Comparison of ENCODE assay signal across 19 cellular contexts in genomic region chr9:16145196-16145950, GRCh38.
DNase-seq lines count a peak whose midpoint lies in the region; ATAC-seq and TF ChIP-seq lines count a peak whose summit lies in the region.
"Had no signal": no experiment of that assay in that cellular context is flagged by ENCODE, and none has a peak within 500 bp of the region (broad histone marks: within the 10 kb centered on the region; RNA-seq: fewer than 3 reads in every experiment).

No MANE protein-coding gene starts in this region.

- DNase-seq in GM12865 (ENCODE audit: low read depth), result peak; percentile 79
- peak; percentile 67 for DNase-seq in LHCN-M2 (ENCODE audit: low read depth)
- peak; percentile 44 for DNase-seq in choroid plexus epithelial cell (ENCODE audit: low read depth)
- DNase-seq in NK-92 (lab: John Stamatoyannopoulos, UW; ENCODE audit: unreplicated experiment), result no peak
- DNase-seq in stimulated activated CD8-positive, alpha-beta memory T cell treated with anti-CD3 and anti-CD28 coated beads, Interleukin-4, amount 100 ng/mL, for 48 hours, result no peak
- no peak for DNase-seq in glomerular visceral epithelial cell (ENCODE audit: extremely low spot score)
- DNase-seq: activated CD8-positive, alpha-beta T cell treated with anti-CD3 and anti-CD28 coated beads for 36 hours; activated naive CD8-positive, alpha-beta T cell treated with anti-CD3 and anti-CD28 coated beads, Interleukin-2, amount 10 ng/mL, durations not matched to agents 7 days and 5 days; effector memory CD4-positive, alpha-beta T cell; kidney glomerular epithelial cell; NK-92 treated with Interleukin-12 subunit alpha and Interleukin-12 subunit beta, amount 100 ng/mL, for 24 hours; substantia nigra; T-helper 17 cell; WERI-Rb-1 had no signal

- H3K4me3 ChIP-seq in GM12865 (ENCODE audit: low read depth, low read length), result no peak overlapping the region
- no peak overlapping the region for H3K4me3 ChIP-seq in choroid plexus epithelial cell (ENCODE audit: low read depth, low read length)
- H3K4me3 ChIP-seq: hepatocyte had no signal

- H3K27me3 Mint-ChIP-seq in nephron (ENCODE audit: low read depth), result peaks cover 7% of the 10 kb centered on the region
- H3K27me3 Mint-ChIP-seq: activated CD8-positive, alpha-beta T cell treated with anti-CD3 and anti-CD28 coated beads for 36 hours; activated naive CD8-positive, alpha-beta T cell treated with anti-CD3 and anti-CD28 coated beads, Interleukin-2, amount 10 ng/mL, durations not matched to agents 7 days and 5 days; central memory CD8-positive, alpha-beta T cell had no signal

- no peak overlapping the region for H3K4me3 Mint-ChIP-seq in nephron
- H3K4me3 Mint-ChIP-seq: activated CD8-positive, alpha-beta T cell treated with anti-CD3 and anti-CD28 coated beads for 36 hours; activated naive CD8-positive, alpha-beta T cell treated with anti-CD3 and anti-CD28 coated beads, Interleukin-2, amount 10 ng/mL, durations not matched to agents 7 days and 5 days; activated T-helper 1 cell treated with anti-CD3 and anti-CD28 coated beads, Interleukin-12 subunit alpha, Interleukin-12 subunit beta, Interleukin-2, Interleukin-4 antibody, amounts not matched to agents 30 ng/mL and 10 ng/mL and 1 ng/mL, durations not matched to agents 14 hours and 24 hours and 36 hours; central memory CD8-positive, alpha-beta T cell; T-helper 17 cell had no signal

- TF ChIP-seq CTCF in GM12865 (IDR thresholded peaks at IDR 0.05; ENCODE audit: insufficient read depth, low read depth, low read length, missing control alignments) (no peak), choroid plexus epithelial cell (conservative IDR thresholded peaks at IDR 0.05; ENCODE audit: low read depth, low read length) (no peak), nephron (IDR thresholded peaks at IDR 0.05; ENCODE audit: unreplicated experiment in 3 of 3) (no peak)

- H3K4me1 Mint-ChIP-seq in nephron, result peaks cover 60% of the 10 kb centered on the region
- H3K4me1 Mint-ChIP-seq: central memory CD8-positive, alpha-beta T cell; T-helper 17 cell had no signal

- ATAC-seq in HG03457 (IDR thresholded peaks at IDR 0.05; ENCODE audit: unreplicated experiment), result no peak
- ATAC-seq: activated CD8-positive, alpha-beta T cell treated with anti-CD3 and anti-CD28 coated beads for 36 hours; T-helper 17 cell had no signal

- no peaks in the 10 kb centered on the region for H3K9me3 Mint-ChIP-seq in nephron
- H3K9me3 Mint-ChIP-seq: activated naive CD8-positive, alpha-beta T cell treated with anti-CD3 and anti-CD28 coated beads, Interleukin-2, amount 10 ng/mL, durations not matched to agents 7 days and 5 days; activated T-helper 1 cell treated with anti-CD3 and anti-CD28 coated beads, Interleukin-12 subunit alpha, Interleukin-12 subunit beta, Interleukin-2, Interleukin-4 antibody, amounts not matched to agents 30 ng/mL and 10 ng/mL and 1 ng/mL, durations not matched to agents 14 hours and 24 hours and 36 hours had no signal

- H3K36me3 Mint-ChIP-seq in nephron (ENCODE audit: low read depth), result no peaks in the 10 kb centered on the region
- H3K36me3 Mint-ChIP-seq: activated naive CD8-positive, alpha-beta T cell treated with anti-CD3 and anti-CD28 coated beads, Interleukin-2, amount 10 ng/mL, durations not matched to agents 7 days and 5 days had no signal

- peak overlapping the region; percentile 68 to 88 (median 84) for H3K27ac Mint-ChIP-seq in nephron
- H3K27ac Mint-ChIP-seq: activated CD8-positive, alpha-beta T cell treated with anti-CD3 and anti-CD28 coated beads for 36 hours; activated naive CD8-positive, alpha-beta T cell treated with anti-CD3 and anti-CD28 coated beads, Interleukin-2, amount 10 ng/mL, durations not matched to agents 7 days and 5 days; activated T-helper 1 cell treated with anti-CD3 and anti-CD28 coated beads, Interleukin-12 subunit alpha, Interleukin-12 subunit beta, Interleukin-2, Interleukin-4 antibody, amounts not matched to agents 30 ng/mL and 10 ng/mL and 1 ng/mL, durations not matched to agents 14 hours and 24 hours and 36 hours; T-helper 17 cell had no signal

Comparison
In these comparisons a context has a peak if more than half of its experiments do, and no peak if none do; other contexts are left out.
1. DNase-seq: peak in GM12865 (single experiment), LHCN-M2 (single experiment) and choroid plexus epithelial cell (single experiment); none in NK-92 (single experiment), stimulated activated CD8-positive, alpha-beta memory T cell treated with anti-CD3 and anti-CD28 coated beads, Interleukin-4, amount 100 ng/mL, for 48 hours (single experiment) and glomerular visceral epithelial cell (single experiment).